Comparison of ENCODE assay signal across 29 cellular contexts in the genomic region with DNA sequence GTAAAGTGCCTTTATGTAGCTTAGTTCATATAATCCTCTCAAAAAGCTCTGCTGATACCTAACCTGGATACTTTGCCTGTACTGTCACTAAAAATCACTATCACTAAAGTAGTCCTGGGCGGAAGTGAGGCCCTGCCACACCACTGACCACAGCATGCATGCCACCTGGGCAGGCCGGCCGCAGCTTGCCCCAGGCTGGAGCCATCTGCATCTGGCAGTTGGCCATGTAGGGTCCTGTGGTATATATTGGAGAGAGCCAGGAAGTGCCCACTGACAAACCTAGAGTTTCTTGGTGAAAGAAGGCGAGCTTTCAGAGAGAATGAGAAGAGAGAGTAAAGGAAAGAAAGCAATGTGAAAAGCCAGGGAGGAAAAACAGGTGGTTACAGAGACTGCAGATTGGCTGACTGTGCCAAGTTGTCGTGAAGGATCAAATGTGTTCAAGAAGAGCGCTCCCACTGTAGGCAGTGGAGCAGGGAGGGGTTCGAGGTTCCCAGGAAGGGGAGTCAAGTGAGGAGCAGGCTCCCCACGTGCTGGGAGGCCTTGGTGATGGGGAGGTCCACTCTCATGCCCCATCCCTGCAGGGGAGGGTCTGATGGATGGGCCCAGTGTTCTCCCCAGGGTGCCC. TPM values are rescaled to one million over a fixed set of nuclear protein-coding genes. Genes with fewer than 3 reads are reported as not detected.
DNase-seq lines count a peak whose midpoint lies in the region; TF ChIP-seq lines count a peak whose summit lies in the region.
"Had no signal": no experiment of that assay in that cellular context is flagged by ENCODE, and none has a peak within 500 bp of the region (broad histone marks: within the 10 kb centered on the region; RNA-seq: fewer than 3 reads in every experiment).

No MANE protein-coding gene starts in this region.

- H3K4me3 ChIP-seq in MG63 = no peak overlapping the region
- H3K4me3 ChIP-seq: A549, left ventricle myocardium inferior, prostate gland, right lobe of liver, spleen, tibial nerve had no signal

- DNase-seq in T-helper 2 cell treated with Interferon-gamma antibody and Interleukin-4, amounts not matched to agents 5 μg/mL and 100 μg/mL, for 36 hours (ENCODE audit: low spot score) = peak; percentile 3
- DNase-seq in T-helper 2 cell = no peak
- peak; percentile 2 for DNase-seq in GM13977 (ENCODE audit: low spot score)
- peak; percentile 8 for DNase-seq in mucosa of gallbladder (ENCODE audit: low spot score)
- DNase-seq in NCI-H524 (lab: John Stamatoyannopoulos, UW) = no peak
- no peak for DNase-seq in NCI-H1436 (lab: John Stamatoyannopoulos, UW)
- DNase-seq in MG63 = no peak
- DNase-seq: activated CD4-positive, alpha-beta T cell treated with anti-CD3 and anti-CD28 coated beads for 4 hours; activated T-cell treated with anti-CD3 and anti-CD28 coated beads for 4 hours; CD8-positive, alpha-beta T cell; DMS153; H9; head of caudate nucleus; IMR-90; left ventricle myocardium inferior; naive B cell; NCI-H1092; NCI-H526; occipital lobe; right lobe of liver; Right ventricle myocardium superior; stimulated activated CD8-positive, alpha-beta memory T cell treated with anti-CD3 and anti-CD28 coated beads, Interleukin-4, amount 100 ng/mL, for 48 hours; T-helper 9 cell had no signal

- no peaks in the 10 kb centered on the region for H3K9me3 ChIP-seq in MG63
- H3K9me3 ChIP-seq: A549, left ventricle myocardium inferior, prostate gland, right lobe of liver, spleen, tibial nerve had no signal

- H3K4me1 Mint-ChIP-seq in T-helper 2 cell treated with Interferon-gamma antibody and Interleukin-4, amounts not matched to agents 5 μg/mL and 100 μg/mL, for 36 hours (ENCODE audit: low read depth) = no peaks in the 10 kb centered on the region
- H3K4me1 Mint-ChIP-seq: naive B cell had no signal

- in situ Hi-C loops in GM13977 (cut with MboI; ENCODE audit: low pct_unique_long_range_greater_than_20kb, low sequenced_read_pairs, unreplicated experiment) = no loop called here

- H3K4me3 Mint-ChIP-seq in T-helper 2 cell treated with Interferon-gamma antibody and Interleukin-4, amounts not matched to agents 5 μg/mL and 100 μg/mL, for 36 hours = no peak overlapping the region
- H3K4me3 Mint-ChIP-seq: CD8-positive, alpha-beta T cell; dendritic cell treated with granulocyte-macrophage colony-stimulating factor and Interleukin-4, amounts not matched to agents 40 ng/mL and 50 ng/mL, for 4 days; H9 had no signal

- H3K27ac Mint-ChIP-seq in T-helper 2 cell treated with Interferon-gamma antibody and Interleukin-4, amounts not matched to agents 5 μg/mL and 100 μg/mL, for 36 hours = no peak overlapping the region
- H3K27ac Mint-ChIP-seq: CD8-positive, alpha-beta T cell; dendritic cell treated with granulocyte-macrophage colony-stimulating factor and Interleukin-4, amounts not matched to agents 40 ng/mL and 50 ng/mL, for 4 days; H9 had no signal

- H3K36me3 Mint-ChIP-seq in T-helper 2 cell treated with Interferon-gamma antibody and Interleukin-4, amounts not matched to agents 5 μg/mL and 100 μg/mL, for 36 hours (ENCODE audit: low read depth) = no peaks in the 10 kb centered on the region

- TF ChIP-seq CTCF in GM13977 (IDR thresholded peaks at IDR 0.05; ENCODE audit: extremely low read depth, insufficient read depth, missing control alignments) (no peak), VCaP (conservative IDR thresholded peaks at IDR 0.05) (no peak)

- no peaks in the 10 kb centered on the region for H3K36me3 ChIP-seq in MG63
- H3K36me3 ChIP-seq: prostate gland, right lobe of liver had no signal

- H3K27ac ChIP-seq in VCaP = peak overlapping the region; percentile 69
- H3K27ac ChIP-seq: A549, left ventricle myocardium inferior, right lobe of liver, spleen, tibial nerve had no signal

- no peaks in the 10 kb centered on the region for H3K27me3 Mint-ChIP-seq in T-helper 2 cell treated with Interferon-gamma antibody and Interleukin-4, amounts not matched to agents 5 μg/mL and 100 μg/mL, for 36 hours (ENCODE audit: low read depth)
- H3K27me3 Mint-ChIP-seq: dendritic cell treated with granulocyte-macrophage colony-stimulating factor and Interleukin-4, amounts not matched to agents 40 ng/mL and 50 ng/mL, for 4 days; naive B cell had no signal

- H3K27me3 ChIP-seq in MG63 = no peaks in the 10 kb centered on the region
- H3K27me3 ChIP-seq: right lobe of liver, spleen, tibial nerve had no signal

- no peaks in the 10 kb centered on the region for H3K9me3 Mint-ChIP-seq in T-helper 2 cell treated with Interferon-gamma antibody and Interleukin-4, amounts not matched to agents 5 μg/mL and 100 μg/mL, for 36 hours
- H3K9me3 Mint-ChIP-seq: CD8-positive, alpha-beta T cell; dendritic cell treated with granulocyte-macrophage colony-stimulating factor and Interleukin-4, amounts not matched to agents 40 ng/mL and 50 ng/mL, for 4 days; H9; naive B cell had no signal

RNA-seq across cellular contexts. Expression of a gene that starts 13.6 kb away (rescaled TPM):
- 4.9 TPM for total RNA-seq in mucosa of gallbladder
- total RNA-seq in MG63 (2014; rRNA removed; shearing (Covaris generic); ENCODE audit: low replicate concordance) = not detected in 2 replicates

Comparison
In these comparisons a context has a peak if more than half of its experiments do, and no peak if none do; other contexts are left out.
1. DNase-seq: peak in T-helper 2 cell treated with Interferon-gamma antibody and Interleukin-4, amounts not matched to agents 5 μg/mL and 100 μg/mL, for 36 hours (single experiment), GM13977 (single experiment) and mucosa of gallbladder (single experiment); none in T-helper 2 cell (0 of 5), NCI-H524 (0 of 2), NCI-H1436 (single experiment) and MG63 (single experiment).